In genomic region chr1:41475859-41476567, GRCh38 we compare ENCODE assay signal across 16 cellular contexts. TPM values are rescaled to one million over a fixed set of nuclear protein-coding genes. Genes with fewer than 3 reads are reported as not detected.
DNase-seq lines count a peak whose midpoint lies in the region; ATAC-seq and TF ChIP-seq lines count a peak whose summit lies in the region.
"Had no signal": no experiment of that assay in that cellular context is flagged by ENCODE, and none has a peak within 500 bp of the region (broad histone marks: within the 10 kb centered on the region; RNA-seq: fewer than 3 reads in every experiment).

No MANE protein-coding gene starts in this region.

- no peaks in the 10 kb centered on the region for H3K36me3 Mint-ChIP-seq in stimulated activated effector memory CD8-positive, alpha-beta T cell treated with anti-CD3 and anti-CD28 coated beads, Interleukin-12 subunit alpha, Interleukin-12 subunit beta, amount 100 ng/mL, for 72 hours
- no peaks in the 10 kb centered on the region for H3K36me3 Mint-ChIP-seq in immature natural killer cell
- H3K36me3 Mint-ChIP-seq: activated CD4-positive, alpha-beta memory T cell treated with anti-CD3 and anti-CD28 coated beads for 36 hours; activated naive CD8-positive, alpha-beta T cell treated with anti-CD3 and anti-CD28 coated beads, Interleukin-2, amount 10 ng/mL, durations not matched to agents 7 days and 5 days; CD8-positive, alpha-beta T cell; naive thymus-derived CD4-positive, alpha-beta T cell had no signal

- no peaks in the 10 kb centered on the region; the same call in 1 of the 2 replicates for H3F3A ChIP-seq in GM23248 (ENCODE audit: insufficient read depth)

- no peak overlapping the region for H3K9ac ChIP-seq in GM23248

- no peaks in the 10 kb centered on the region for H3K9me3 Mint-ChIP-seq in stimulated activated effector memory CD8-positive, alpha-beta T cell treated with anti-CD3 and anti-CD28 coated beads, Interleukin-12 subunit alpha, Interleukin-12 subunit beta, amount 100 ng/mL, for 72 hours
- no peaks in the 10 kb centered on the region for H3K9me3 Mint-ChIP-seq in immature natural killer cell
- H3K9me3 Mint-ChIP-seq: activated CD4-positive, alpha-beta memory T cell treated with anti-CD3 and anti-CD28 coated beads for 36 hours; activated naive CD8-positive, alpha-beta T cell treated with anti-CD3 and anti-CD28 coated beads, Interleukin-2, amount 10 ng/mL, durations not matched to agents 7 days and 5 days; CD8-positive, alpha-beta T cell; naive thymus-derived CD4-positive, alpha-beta T cell had no signal

- H3K9me3 ChIP-seq in GM23248 (ENCODE audit: low read depth) = no peaks in the 10 kb centered on the region

- no peak overlapping the region for H3K4me3 Mint-ChIP-seq in stimulated activated effector memory CD8-positive, alpha-beta T cell treated with anti-CD3 and anti-CD28 coated beads, Interleukin-12 subunit alpha, Interleukin-12 subunit beta, amount 100 ng/mL, for 72 hours
- H3K4me3 Mint-ChIP-seq in immature natural killer cell = no peak overlapping the region
- H3K4me3 Mint-ChIP-seq: activated CD4-positive, alpha-beta memory T cell treated with anti-CD3 and anti-CD28 coated beads for 36 hours; activated naive CD8-positive, alpha-beta T cell treated with anti-CD3 and anti-CD28 coated beads, Interleukin-2, amount 10 ng/mL, durations not matched to agents 7 days and 5 days; CD8-positive, alpha-beta T cell; naive thymus-derived CD4-positive, alpha-beta T cell had no signal

- no peak for ATAC-seq in stimulated activated effector memory CD8-positive, alpha-beta T cell treated with anti-CD3 and anti-CD28 coated beads, Interleukin-12 subunit alpha, Interleukin-12 subunit beta, amount 100 ng/mL, for 72 hours
- ATAC-seq in HG02623 (IDR thresholded peaks at IDR 0.05; ENCODE audit: unreplicated experiment) (no peak), HG03280 (IDR thresholded peaks at IDR 0.05; ENCODE audit: unreplicated experiment) (no peak)
- ATAC-seq: CD8-positive, alpha-beta T cell; naive thymus-derived CD4-positive, alpha-beta T cell had no signal

- H4K20me1 ChIP-seq in GM23248 (ENCODE audit: insufficient read depth) = no peaks in the 10 kb centered on the region

- H3K27ac ChIP-seq in GM23248 = no peak overlapping the region

- H3K4me1 ChIP-seq in GM23248 (ENCODE audit: insufficient read depth) = peaks cover 17% of the 10 kb centered on the region

- in situ Hi-C loops in GM23248 (cut with MboI) = no loop called here

- no peaks in the 10 kb centered on the region for H3K27me3 ChIP-seq in GM23248 (replicated peaks; ENCODE audit: insufficient read depth)

- peak; percentile 82 for DNase-seq in GM23248
- DNase-seq in astrocyte of the hippocampus (ENCODE audit: low read depth, low spot score) = peak; percentile 39
- DNase-seq in fibroblast of pulmonary artery (ENCODE audit: low read depth) = no peak
- DNase-seq in stimulated activated effector memory CD8-positive, alpha-beta T cell treated with anti-CD3 and anti-CD28 coated beads, Interleukin-12 subunit alpha, Interleukin-12 subunit beta, amount 100 ng/mL, for 72 hours (ENCODE audit: low spot score in 2 of 2) = no peak
- no peak for DNase-seq in activated naive CD4-positive, alpha-beta T cell treated with anti-CD3 and anti-CD28 coated beads, Interleukin-2, amount 50 U/mL, for 16 hours
- DNase-seq in immature natural killer cell = no peak
- DNase-seq: activated CD4-positive, alpha-beta memory T cell treated with anti-CD3 and anti-CD28 coated beads for 36 hours; activated naive CD8-positive, alpha-beta T cell treated with anti-CD3 and anti-CD28 coated beads, Interleukin-2, amount 10 ng/mL, durations not matched to agents 7 days and 5 days; CD8-positive, alpha-beta T cell; erythroblast; naive thymus-derived CD4-positive, alpha-beta T cell; NCI-H1694; stimulated activated CD8-positive, alpha-beta memory T cell treated with anti-CD3 and anti-CD28 coated beads, Interleukin-4, amount 100 ng/mL, for 48 hours had no signal

- peaks cover 1 to 4% (median 2%) of the 10 kb centered on the region in 3 donors for H3K27me3 Mint-ChIP-seq in immature natural killer cell (ENCODE audit: low read depth in 3 of 3)

- H3K9me2 ChIP-seq in GM23248 (ENCODE audit: insufficient read depth) = no peaks in the 10 kb centered on the region

- H3K4me3 ChIP-seq in GM23248 (no peak overlapping the region), fibroblast of pulmonary artery (replicated peaks; ENCODE audit: low read depth, low read length) (no peak overlapping the region)

- H3K79me2 ChIP-seq in GM23248 (ENCODE audit: insufficient read depth) = no peaks in the 10 kb centered on the region

- H3K27ac Mint-ChIP-seq in stimulated activated effector memory CD8-positive, alpha-beta T cell treated with anti-CD3 and anti-CD28 coated beads, Interleukin-12 subunit alpha, Interleukin-12 subunit beta, amount 100 ng/mL, for 72 hours = peak overlapping the region; percentile 80
- no peak overlapping the region for H3K27ac Mint-ChIP-seq in immature natural killer cell
- H3K27ac Mint-ChIP-seq: activated CD4-positive, alpha-beta memory T cell treated with anti-CD3 and anti-CD28 coated beads for 36 hours; activated naive CD8-positive, alpha-beta T cell treated with anti-CD3 and anti-CD28 coated beads, Interleukin-2, amount 10 ng/mL, durations not matched to agents 7 days and 5 days; CD8-positive, alpha-beta T cell; naive thymus-derived CD4-positive, alpha-beta T cell had no signal

- H2AFZ ChIP-seq in GM23248 = no peak overlapping the region

- no peak overlapping the region for H3K4me2 ChIP-seq in GM23248 (ENCODE audit: unreplicated experiment)

- TF ChIP-seq CTCF in fibroblast of pulmonary artery (IDR thresholded peaks at IDR 0.05; ENCODE audit: low read length, missing control alignments) = peak; percentile 9

- H3K4me1 Mint-ChIP-seq in stimulated activated effector memory CD8-positive, alpha-beta T cell treated with anti-CD3 and anti-CD28 coated beads, Interleukin-12 subunit alpha, Interleukin-12 subunit beta, amount 100 ng/mL, for 72 hours = no peaks in the 10 kb centered on the region
- no peaks in the 10 kb centered on the region for H3K4me1 Mint-ChIP-seq in immature natural killer cell
- H3K4me1 Mint-ChIP-seq: naive thymus-derived CD4-positive, alpha-beta T cell had no signal

- 30 to 34% methylated on average over 8 of the region's 8 CpGs for WGBS in GM23248 (ENCODE audit: low coverage in 1 of 2, low lambda C conversion rate in 2 of 2, missing lambda C conversion rate in 2 of 2), 2 experiments

- no peaks in the 10 kb centered on the region for H3K36me3 ChIP-seq in GM23248 (ENCODE audit: low read depth)

RNA-seq across cellular contexts. Expression of gene EDN2, which starts 8.5 kb away (rescaled TPM):
- not detected in 2 replicates for total RNA-seq in GM23248 (2014; rRNA removed; shearing (Covaris generic))
- not detected in 2 replicates for polyA plus RNA-seq in GM23248 (2016; fragmentation: Nextera tagmentation; extraction: Ambion mirVana)
- polyA plus RNA-seq in immature natural killer cell = not detected
- total RNA-seq: activated CD4-positive, alpha-beta memory T cell treated with anti-CD3 and anti-CD28 coated beads for 36 hours; activated naive CD8-positive, alpha-beta T cell treated with anti-CD3 and anti-CD28 coated beads, Interleukin-2, amount 10 ng/mL, durations not matched to agents 7 days and 5 days; naive thymus-derived CD4-positive, alpha-beta T cell; T-helper 2 cell treated with Interferon-gamma antibody and Interleukin-4, amounts not matched to agents 100 ng/mL and 5 ng/mL, for 36 hours had no signal
- polyA plus RNA-seq: naive thymus-derived CD4-positive, alpha-beta T cell had no signal

Comparison
In these comparisons a context has a peak if more than half of its experiments do, and no peak if none do; other contexts are left out.
1. DNase-seq: peak in GM23248 (single experiment) and astrocyte of the hippocampus (single experiment); none in fibroblast of pulmonary artery (single experiment), stimulated activated effector memory CD8-positive, alpha-beta T cell treated with anti-CD3 and anti-CD28 coated beads, Interleukin-12 subunit alpha, Interleukin-12 subunit beta, amount 100 ng/mL, for 72 hours (0 of 2), activated naive CD4-positive, alpha-beta T cell treated with anti-CD3 and anti-CD28 coated beads, Interleukin-2, amount 50 U/mL, for 16 hours (single experiment) and immature natural killer cell (0 of 3).